12 cellular contexts compared by ENCODE assay signal in the genomic region with DNA sequence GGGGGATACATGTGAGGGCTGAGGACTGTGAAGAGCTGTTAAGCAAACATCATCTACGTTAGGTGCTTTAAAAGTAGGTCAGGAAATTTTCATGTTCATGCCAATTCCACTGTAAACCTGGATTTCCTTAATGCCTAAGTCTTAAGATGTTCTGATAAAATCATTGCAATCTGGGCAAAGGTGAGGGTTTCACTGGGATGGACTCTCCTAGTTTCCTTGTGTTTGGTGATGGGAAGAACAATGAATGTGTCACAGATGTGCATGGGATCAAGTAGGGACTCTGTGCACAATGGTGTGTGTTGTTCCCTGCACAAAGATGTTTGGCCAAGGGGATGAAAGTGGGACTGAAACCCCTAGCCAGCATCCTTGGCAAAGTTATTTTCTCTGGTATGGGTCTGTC.
DNase-seq lines count a peak whose midpoint lies in the region; ATAC-seq and TF ChIP-seq lines count a peak whose summit lies in the region.
"Had no signal": no experiment of that assay in that cellular context is flagged by ENCODE, and none has a peak within 500 bp of the region (broad histone marks: within the 10 kb centered on the region; RNA-seq: fewer than 3 reads in every experiment).

No MANE protein-coding gene starts in this region.

- H3K4me1 Mint-ChIP-seq in activated T-cell treated with anti-CD3 and anti-CD28 coated beads, Interleukin-2, amount 50 U/mL, for 24 hours (ENCODE audit: low read depth), result peaks cover 49% of the 10 kb centered on the region
- peaks cover 48% of the 10 kb centered on the region for H3K4me1 Mint-ChIP-seq in activated T-cell treated with anti-CD3 and anti-CD28 coated beads, Interleukin-2, amount 50 U/mL, for 4 hours (ENCODE audit: low read depth)
- H3K4me1 Mint-ChIP-seq in activated T-helper 1 cell treated with anti-CD3 and anti-CD28 coated beads, Interleukin-12 subunit alpha, Interleukin-12 subunit beta, Interleukin-2, Interleukin-4 antibody, amounts not matched to agents 30 ng/mL and 10 ng/mL and 1 ng/mL, durations not matched to agents 14 hours and 24 hours and 36 hours (ENCODE audit: low read depth), result peaks cover 58% of the 10 kb centered on the region

- H3K4me3 Mint-ChIP-seq in activated T-cell treated with anti-CD3 and anti-CD28 coated beads, Interleukin-2, amount 50 U/mL, for 24 hours, result no peak overlapping the region
- no peak overlapping the region for H3K4me3 Mint-ChIP-seq in activated T-cell treated with anti-CD3 and anti-CD28 coated beads, Interleukin-2, amount 50 U/mL, for 4 hours
- peak overlapping the region; percentile 45 for H3K4me3 Mint-ChIP-seq in activated T-helper 1 cell treated with anti-CD3 and anti-CD28 coated beads, Interleukin-12 subunit alpha, Interleukin-12 subunit beta, Interleukin-2, Interleukin-4 antibody, amounts not matched to agents 30 ng/mL and 10 ng/mL and 1 ng/mL, durations not matched to agents 14 hours and 24 hours and 36 hours

- peaks cover 9% of the 10 kb centered on the region for H3K27me3 Mint-ChIP-seq in activated T-cell treated with anti-CD3 and anti-CD28 coated beads, Interleukin-2, amount 50 U/mL, for 24 hours
- H3K27me3 Mint-ChIP-seq in activated T-cell treated with anti-CD3 and anti-CD28 coated beads, Interleukin-2, amount 50 U/mL, for 4 hours (ENCODE audit: low read depth), result peaks cover 4% of the 10 kb centered on the region
- H3K27me3 Mint-ChIP-seq in activated T-helper 1 cell treated with anti-CD3 and anti-CD28 coated beads, Interleukin-12 subunit alpha, Interleukin-12 subunit beta, Interleukin-2, Interleukin-4 antibody, amounts not matched to agents 30 ng/mL and 10 ng/mL and 1 ng/mL, durations not matched to agents 14 hours and 24 hours and 36 hours (ENCODE audit: insufficient read depth), result no peaks in the 10 kb centered on the region

- 71 to 80% methylated on average over 1 of the region's 1 CpG for WGBS in gastroesophageal sphincter (ENCODE audit: low coverage in 1 of 2), 2 donors
- 60% methylated on average over 1 of the region's 1 CpG for WGBS in suprapubic skin

- H3K27me3 ChIP-seq in gastroesophageal sphincter (no peaks in the 10 kb centered on the region), suprapubic skin (no peaks in the 10 kb centered on the region)
- H3K27me3 ChIP-seq: MG63 had no signal

- peak overlapping the region in 3 of 4 donors; percentile 9 to 62 (median 38) for H3K27ac ChIP-seq in gastroesophageal sphincter
- peak overlapping the region; percentile 73 for H3K27ac ChIP-seq in suprapubic skin

- DNase-seq in activated T-cell treated with anti-CD3 and anti-CD28 coated beads, Interleukin-2, amount 50 U/mL, for 24 hours, result no peak
- no peak for DNase-seq in activated T-cell treated with anti-CD3 and anti-CD28 coated beads, Interleukin-2, amount 50 U/mL, for 4 hours
- DNase-seq in activated T-helper 1 cell treated with anti-CD3 and anti-CD28 coated beads, Interleukin-12 subunit alpha, Interleukin-12 subunit beta, Interleukin-2, Interleukin-4 antibody, amounts not matched to agents 30 ng/mL and 10 ng/mL and 1 ng/mL, durations not matched to agents 14 hours and 24 hours and 36 hours (ENCODE audit: low spot score), result no peak
- DNase-seq in suprapubic skin (ENCODE audit: low spot score in 2 of 2), result no peak
- no peak for DNase-seq in omental fat pad (ENCODE audit: low spot score)
- no peak for DNase-seq in Ammon's horn (ENCODE audit: low spot score)
- DNase-seq: activated CD8-positive, alpha-beta memory T cell treated with anti-CD3 and anti-CD28 coated beads, Interleukin-2, amount 50 U/mL, for 4 hours; MG63; stimulated activated naive CD8-positive, alpha-beta T cell treated with anti-CD3 and anti-CD28 coated beads, Interleukin-15, amount 100 ng/mL, for 72 hours had no signal

- peak overlapping the region; percentile 72 for H3K27ac Mint-ChIP-seq in activated T-cell treated with anti-CD3 and anti-CD28 coated beads, Interleukin-2, amount 50 U/mL, for 24 hours
- H3K27ac Mint-ChIP-seq in activated T-helper 1 cell treated with anti-CD3 and anti-CD28 coated beads, Interleukin-12 subunit alpha, Interleukin-12 subunit beta, Interleukin-2, Interleukin-4 antibody, amounts not matched to agents 30 ng/mL and 10 ng/mL and 1 ng/mL, durations not matched to agents 14 hours and 24 hours and 36 hours, result peak overlapping the region; percentile 85

- H3K36me3 ChIP-seq in gastroesophageal sphincter (no peaks in the 10 kb centered on the region), suprapubic skin (no peaks in the 10 kb centered on the region)
- H3K36me3 ChIP-seq: MG63 had no signal

- TF ChIP-seq EP300 in gastroesophageal sphincter (IDR thresholded peaks at IDR 0.05) (no peak), suprapubic skin (IDR thresholded peaks at IDR 0.05) (no peak)

- H3K4me3 ChIP-seq in gastroesophageal sphincter (no peak overlapping the region), suprapubic skin (no peak overlapping the region)
- H3K4me3 ChIP-seq: coronary artery, MG63 had no signal

- TF ChIP-seq CTCF in gastroesophageal sphincter (IDR thresholded peaks at IDR 0.05), result no peak
- TF ChIP-seq CTCF in suprapubic skin (IDR thresholded peaks at IDR 0.05), result no peak
- no peak for TF ChIP-seq CTCF in omental fat pad (IDR thresholded peaks at IDR 0.05)

- no peak for ATAC-seq in activated T-cell treated with anti-CD3 and anti-CD28 coated beads, Interleukin-2, amount 50 U/mL, for 4 hours
- ATAC-seq in gastroesophageal sphincter, result no peak
- ATAC-seq in omental fat pad (ENCODE audit: low FRiP score), result no peak
- no peak for ATAC-seq in esophagus mucosa

- TF ChIP-seq POLR2A in gastroesophageal sphincter (IDR thresholded peaks at IDR 0.05), result no peak
- no peak for TF ChIP-seq POLR2A in suprapubic skin (IDR thresholded peaks at IDR 0.05)

- peaks cover 14% of the 10 kb centered on the region for H3K9me3 Mint-ChIP-seq in activated T-cell treated with anti-CD3 and anti-CD28 coated beads, Interleukin-2, amount 50 U/mL, for 24 hours
- H3K9me3 Mint-ChIP-seq in activated T-cell treated with anti-CD3 and anti-CD28 coated beads, Interleukin-2, amount 50 U/mL, for 4 hours, result peaks cover 4% of the 10 kb centered on the region
- H3K9me3 Mint-ChIP-seq in activated T-helper 1 cell treated with anti-CD3 and anti-CD28 coated beads, Interleukin-12 subunit alpha, Interleukin-12 subunit beta, Interleukin-2, Interleukin-4 antibody, amounts not matched to agents 30 ng/mL and 10 ng/mL and 1 ng/mL, durations not matched to agents 14 hours and 24 hours and 36 hours, result peaks cover 55% of the 10 kb centered on the region

- intact Hi-C loops in activated T-helper 1 cell treated with anti-CD3 and anti-CD28 coated beads, Interleukin-12 subunit alpha, Interleukin-12 subunit beta, Interleukin-2, Interleukin-4 antibody, amounts not matched to agents 30 ng/mL and 10 ng/mL and 1 ng/mL, durations not matched to agents 14 hours and 24 hours and 36 hours (cut with micrococcal nuclease), result loop anchor here (1.0 to 10.0 kb wide), 2 partner anchors 45 to 777 kb away; no protein-coding TSS in a partner anchor

- peaks cover 0 to 8% (median 5%) of the 10 kb centered on the region in 3 donors for H3K4me1 ChIP-seq in gastroesophageal sphincter
- peaks cover 24% of the 10 kb centered on the region for H3K4me1 ChIP-seq in suprapubic skin

- H3K9me3 ChIP-seq in gastroesophageal sphincter, result peaks cover 0 to 4% (median 0%) of the 10 kb centered on the region in 3 donors
- H3K9me3 ChIP-seq in suprapubic skin, result no peaks in the 10 kb centered on the region
- H3K9me3 ChIP-seq: MG63 had no signal

- H3K36me3 Mint-ChIP-seq in activated T-cell treated with anti-CD3 and anti-CD28 coated beads, Interleukin-2, amount 50 U/mL, for 24 hours (ENCODE audit: low read depth), result peaks cover 7% of the 10 kb centered on the region
- H3K36me3 Mint-ChIP-seq in activated T-cell treated with anti-CD3 and anti-CD28 coated beads, Interleukin-2, amount 50 U/mL, for 4 hours (ENCODE audit: insufficient read depth), result no peaks in the 10 kb centered on the region
- H3K36me3 Mint-ChIP-seq in activated T-helper 1 cell treated with anti-CD3 and anti-CD28 coated beads, Interleukin-12 subunit alpha, Interleukin-12 subunit beta, Interleukin-2, Interleukin-4 antibody, amounts not matched to agents 30 ng/mL and 10 ng/mL and 1 ng/mL, durations not matched to agents 14 hours and 24 hours and 36 hours (ENCODE audit: low read depth), result peaks cover 43% of the 10 kb centered on the region
